11 cellular contexts compared by ENCODE assay signal in genomic region chr7:159031135-159031701, GRCh38.
DNase-seq lines count a peak whose midpoint lies in the region; ATAC-seq and TF ChIP-seq lines count a peak whose summit lies in the region.
"Had no signal": no experiment of that assay in that cellular context is flagged by ENCODE, and none has a peak within 500 bp of the region (broad histone marks: within the 10 kb centered on the region; RNA-seq: fewer than 3 reads in every experiment).

No MANE protein-coding gene starts in this region.

- no peaks in the 10 kb centered on the region for H3K36me3 ChIP-seq in aorta (ENCODE audit: control insufficient read depth in 1 of 2, insufficient read depth in 2 of 2, low read length in 1 of 2)

- no peak overlapping the region for H3K4me3 Mint-ChIP-seq in activated naive CD8-positive, alpha-beta T cell treated with anti-CD3 and anti-CD28 coated beads, Interleukin-2, amount 10 ng/mL, durations not matched to agents 7 days and 5 days
- no peak overlapping the region for H3K4me3 Mint-ChIP-seq in activated naive CD8-positive, alpha-beta T cell treated with anti-CD3 and anti-CD28 coated beads for 36 hours
- peak overlapping the region; percentile 65 for H3K4me3 Mint-ChIP-seq in glutamatergic neuron (ENCODE audit: unreplicated experiment)
- H3K4me3 Mint-ChIP-seq in nephron: peak overlapping the region; percentile 76 to 79 (median 77)

- WGBS in aorta, 2 donors: 2 to 6% methylated on average over 31 of the region's 31 CpGs

- no peak overlapping the region for H3K27ac Mint-ChIP-seq in activated naive CD8-positive, alpha-beta T cell treated with anti-CD3 and anti-CD28 coated beads, Interleukin-2, amount 10 ng/mL, durations not matched to agents 7 days and 5 days
- H3K27ac Mint-ChIP-seq in activated naive CD8-positive, alpha-beta T cell treated with anti-CD3 and anti-CD28 coated beads for 36 hours: no peak overlapping the region
- no peak overlapping the region for H3K27ac Mint-ChIP-seq in glutamatergic neuron (ENCODE audit: unreplicated experiment)
- peak overlapping the region in 2 of 3 experiments; percentile 35 to 91 for H3K27ac Mint-ChIP-seq in nephron

- H3K27me3 Mint-ChIP-seq in activated naive CD8-positive, alpha-beta T cell treated with anti-CD3 and anti-CD28 coated beads, Interleukin-2, amount 10 ng/mL, durations not matched to agents 7 days and 5 days: peaks cover 19% of the 10 kb centered on the region
- peaks cover 49% of the 10 kb centered on the region for H3K27me3 Mint-ChIP-seq in activated naive CD8-positive, alpha-beta T cell treated with anti-CD3 and anti-CD28 coated beads for 36 hours
- peaks cover 3% of the 10 kb centered on the region for H3K27me3 Mint-ChIP-seq in glutamatergic neuron (ENCODE audit: unreplicated experiment)
- H3K27me3 Mint-ChIP-seq in nephron (ENCODE audit: low read depth): peaks cover 49% of the 10 kb centered on the region

- TF ChIP-seq CTCF in glutamatergic neuron (IDR thresholded peaks at IDR 0.05; ENCODE audit: partially characterized antibody, unreplicated experiment): no peak
- no peak for TF ChIP-seq CTCF in nephron (IDR thresholded peaks at IDR 0.05; ENCODE audit: unreplicated experiment in 3 of 3)

- H3K4me1 ChIP-seq in aorta (ENCODE audit: control insufficient read depth in 1 of 2, insufficient read depth in 2 of 2, low read length in 2 of 2): no peaks in the 10 kb centered on the region

- no peaks in the 10 kb centered on the region for H3K4me1 Mint-ChIP-seq in activated naive CD8-positive, alpha-beta T cell treated with anti-CD3 and anti-CD28 coated beads, Interleukin-2, amount 10 ng/mL, durations not matched to agents 7 days and 5 days
- peaks cover 8% of the 10 kb centered on the region for H3K4me1 Mint-ChIP-seq in activated naive CD8-positive, alpha-beta T cell treated with anti-CD3 and anti-CD28 coated beads for 36 hours
- H3K4me1 Mint-ChIP-seq in glutamatergic neuron (ENCODE audit: low read depth, unreplicated experiment) (peaks cover 12% of the 10 kb centered on the region), nephron (peaks cover 30% of the 10 kb centered on the region)

- no peaks in the 10 kb centered on the region for H3K9me3 ChIP-seq in aorta (ENCODE audit: control insufficient read depth, low read length)

- intact Hi-C loops in aorta (cut with DNase I): loop anchor here in 1 of 2 donors (5.0 kb wide), 1 partner anchor 61 kb away; no protein-coding TSS in a partner anchor

- POLR2A ChIA-PET in activated naive CD8-positive, alpha-beta T cell treated with anti-CD3 and anti-CD28 coated beads, Interleukin-2, amount 10 ng/mL, durations not matched to agents 7 days and 5 days (lab: Charles Lee): no interaction called here

- H3K27ac ChIP-seq in aorta (ENCODE audit: low read depth in 1 of 2, low read length in 2 of 2): peak overlapping the region; percentile 18 to 79
- H3K27ac ChIP-seq: epithelial cell of prostate had no signal

- no peaks in the 10 kb centered on the region for H3K9me3 Mint-ChIP-seq in activated naive CD8-positive, alpha-beta T cell treated with anti-CD3 and anti-CD28 coated beads, Interleukin-2, amount 10 ng/mL, durations not matched to agents 7 days and 5 days
- H3K9me3 Mint-ChIP-seq in activated naive CD8-positive, alpha-beta T cell treated with anti-CD3 and anti-CD28 coated beads for 36 hours: no peaks in the 10 kb centered on the region
- H3K9me3 Mint-ChIP-seq in glutamatergic neuron (ENCODE audit: unreplicated experiment) (peaks cover 3% of the 10 kb centered on the region), nephron (no peaks in the 10 kb centered on the region)

- DNase-seq in activated naive CD8-positive, alpha-beta T cell treated with anti-CD3 and anti-CD28 coated beads, Interleukin-2, amount 10 ng/mL, durations not matched to agents 7 days and 5 days: peak; percentile 20
- no peak for DNase-seq in activated naive CD8-positive, alpha-beta T cell treated with anti-CD3 and anti-CD28 coated beads for 36 hours
- DNase-seq in glutamatergic neuron: peak; percentile 56
- peak; percentile 85 to 89 for DNase-seq in aorta
- no peak for DNase-seq in NCI-H748 (lab: John Stamatoyannopoulos, UW; ENCODE audit: unreplicated experiment)
- DNase-seq in NCI-H2171 (lab: John Stamatoyannopoulos, UW): no peak
- no peak for DNase-seq in occipital lobe (lab: John Stamatoyannopoulos, UW)
- DNase-seq: stimulated activated CD4-positive, alpha-beta T cell treated with anti-CD3 and anti-CD28 coated beads, Interleukin-4, amount 100 ng/mL, for 1 hour; T-helper 9 cell had no signal

- H3K4me3 ChIP-seq in aorta (ENCODE audit: low read length in 2 of 2): peak overlapping the region; percentile 1 to 28

- no peaks in the 10 kb centered on the region for H3K27me3 ChIP-seq in aorta (ENCODE audit: control insufficient read depth in 1 of 2, insufficient read depth in 2 of 2, low read length in 1 of 2)

- no peak for ATAC-seq in activated naive CD8-positive, alpha-beta T cell treated with anti-CD3 and anti-CD28 coated beads, Interleukin-2, amount 10 ng/mL, durations not matched to agents 7 days and 5 days (ENCODE audit: low read depth)
- peak; percentile 83 for ATAC-seq in aorta (ENCODE audit: low FRiP score)

- H3K36me3 Mint-ChIP-seq in activated naive CD8-positive, alpha-beta T cell treated with anti-CD3 and anti-CD28 coated beads, Interleukin-2, amount 10 ng/mL, durations not matched to agents 7 days and 5 days: no peaks in the 10 kb centered on the region
- no peaks in the 10 kb centered on the region for H3K36me3 Mint-ChIP-seq in activated naive CD8-positive, alpha-beta T cell treated with anti-CD3 and anti-CD28 coated beads for 36 hours
- H3K36me3 Mint-ChIP-seq in glutamatergic neuron (ENCODE audit: unreplicated experiment) (no peaks in the 10 kb centered on the region), nephron (ENCODE audit: low read depth) (no peaks in the 10 kb centered on the region)

Comparison
In these comparisons a context has a peak if more than half of its experiments do, and no peak if none do; other contexts are left out.
1. DNase-seq: peak in activated naive CD8-positive, alpha-beta T cell treated with anti-CD3 and anti-CD28 coated beads, Interleukin-2, amount 10 ng/mL, durations not matched to agents 7 days and 5 days (single experiment), glutamatergic neuron (single experiment) and aorta (2 of 2); none in activated naive CD8-positive, alpha-beta T cell treated with anti-CD3 and anti-CD28 coated beads for 36 hours (single experiment), NCI-H748 (single experiment), NCI-H2171 (single experiment) and occipital lobe (single experiment).
2. H3K27ac Mint-ChIP-seq: peak in nephron (2 of 3); none in activated naive CD8-positive, alpha-beta T cell treated with anti-CD3 and anti-CD28 coated beads, Interleukin-2, amount 10 ng/mL, durations not matched to agents 7 days and 5 days (single experiment), activated naive CD8-positive, alpha-beta T cell treated with anti-CD3 and anti-CD28 coated beads for 36 hours (single experiment) and glutamatergic neuron (single experiment).
3. H3K4me3 Mint-ChIP-seq: peak in glutamatergic neuron (single experiment) and nephron (3 of 3); none in activated naive CD8-positive, alpha-beta T cell treated with anti-CD3 and anti-CD28 coated beads, Interleukin-2, amount 10 ng/mL, durations not matched to agents 7 days and 5 days (single experiment) and activated naive CD8-positive, alpha-beta T cell treated with anti-CD3 and anti-CD28 coated beads for 36 hours (single experiment).